ENCODE assay signal across 16 cellular contexts in genomic region chr13:45168555-45168930, GRCh38. TPM values are rescaled to one million over a fixed set of nuclear protein-coding genes. Genes with fewer than 3 reads are reported as not detected.
DNase-seq lines count a peak whose midpoint lies in the region; ATAC-seq and TF ChIP-seq lines count a peak whose summit lies in the region.
"Had no signal": no experiment of that assay in that cellular context is flagged by ENCODE, and none has a peak within 500 bp of the region (broad histone marks: within the 10 kb centered on the region; RNA-seq: fewer than 3 reads in every experiment).

No MANE protein-coding gene starts in this region.

- no peak for TF ChIP-seq RAD21 in IMR-90 (IDR thresholded peaks at IDR 0.05; ENCODE audit: low read length)

- H2BK15ac ChIP-seq in IMR-90 (ENCODE audit: low read depth, low read length): no peak overlapping the region

- no peak overlapping the region for H3K56ac ChIP-seq in IMR-90 (ENCODE audit: extremely low read depth, insufficient read depth, low read length)

- BruUV-seq in IMR-90 (replicated peaks; lab: Mats Ljungman, UMichigan): no TSS peak

- H3K27me3 ChIP-seq in IMR-90 (ENCODE audit: control insufficient read depth, insufficient read depth, low read length) (no peaks in the 10 kb centered on the region), esophagus squamous epithelium (no peaks in the 10 kb centered on the region), suprapubic skin (no peaks in the 10 kb centered on the region)

- H4K91ac ChIP-seq in IMR-90 (ENCODE audit: insufficient read depth, low read depth, low read length): no peak overlapping the region

- peak overlapping the region; percentile 81; the same call in 1 of the 2 replicates for H4K5ac ChIP-seq in IMR-90 (ENCODE audit: low read depth, low read length)

- CTCF ChIA-PET in IMR-90 (lab: Yijun Ruan, JAX): no interaction called here

- peak overlapping the region; percentile 38 for H2BK5ac ChIP-seq in IMR-90 (ENCODE audit: low read depth, low read length, poor library complexity, severe bottlenecking)

- H3K4me2 ChIP-seq in IMR-90 (ENCODE audit: low read depth, low read length): no peak overlapping the region

- H3K18ac ChIP-seq in IMR-90 (ENCODE audit: low read depth, low read length): peak overlapping the region; percentile 80

- H4K20me1 ChIP-seq in IMR-90 (ENCODE audit: insufficient read depth, low read length): peaks cover 2% of the 10 kb centered on the region; the same call in 1 of the 2 replicates

- H3K9ac ChIP-seq in IMR-90 (ENCODE audit: low read depth, low read length): no peak overlapping the region

- no peak for TF ChIP-seq CTCF in IMR-90 (conservative IDR thresholded peaks at IDR 0.05; ENCODE audit: low read depth, low read length)
- no peak for TF ChIP-seq CTCF in VCaP (conservative IDR thresholded peaks at IDR 0.05)
- no peak for TF ChIP-seq CTCF in esophagus squamous epithelium (IDR thresholded peaks at IDR 0.05)
- TF ChIP-seq CTCF in suprapubic skin (IDR thresholded peaks at IDR 0.05): no peak

- TF ChIP-seq POLR2A in IMR-90 (IDR thresholded peaks at IDR 0.05; ENCODE audit: low read depth, low read length): no peak
- no peak for TF ChIP-seq POLR2A in esophagus squamous epithelium (IDR thresholded peaks at IDR 0.05)
- TF ChIP-seq POLR2A in suprapubic skin (IDR thresholded peaks at IDR 0.05): no peak

- no peak overlapping the region for H2AK9ac ChIP-seq in IMR-90 (replicated peaks; ENCODE audit: low read depth, low read length, poor library complexity)

- H3K4me3 ChIP-seq in IMR-90 (ENCODE audit: insufficient read depth, low read depth, low read length): no peak overlapping the region
- H3K4me3 ChIP-seq in esophagus squamous epithelium: no peak overlapping the region
- no peak overlapping the region for H3K4me3 ChIP-seq in suprapubic skin

- peak overlapping the region in 1 of 2 experiments; percentile 37; a peak in 1 of 4 replicates for H4K8ac ChIP-seq in IMR-90 (ENCODE audit: low read depth in 2 of 2, low read length in 2 of 2)

- DNase-seq in IMR-90 (no peak), esophagus squamous epithelium (lab: John Stamatoyannopoulos, UW) (no peak), suprapubic skin (ENCODE audit: low spot score in 2 of 2) (no peak), globus pallidus (ENCODE audit: low spot score) (no peak), NCI-H1092 (lab: John Stamatoyannopoulos, UW) (no peak)
- DNase-seq: ACHN; CD4-positive, alpha-beta T cell; DND-41; NCI-H1417 treated with DMSO at 0.1 percent for 48 hours; NCI-H510A treated with DMSO at 0.1 percent for 48 hours had no signal

- in situ Hi-C loops in IMR-90 (cut with MboI; ENCODE audit: low sequenced_read_pairs): no loop called here

- POLR2A ChIA-PET in IMR-90 (lab: Charles Lee; ENCODE audit: unreplicated experiment): no interaction called here

- peaks cover 22 to 55% of the 10 kb centered on the region in 2 experiments for H3K79me1 ChIP-seq in IMR-90 (ENCODE audit: low read depth in 1 of 2, low read length in 2 of 2)

- H3K36me3 ChIP-seq in IMR-90 (ENCODE audit: control insufficient read depth, insufficient read depth, low read length) (peaks cover 2% of the 10 kb centered on the region; the same call in 1 of the 2 replicates), esophagus squamous epithelium (peaks cover 0 to 16% (median 0%) of the 10 kb centered on the region in 3 donors), suprapubic skin (no peaks in the 10 kb centered on the region)

- H3K27ac ChIP-seq in IMR-90 (ENCODE audit: insufficient read depth, low read length) (no peak overlapping the region), VCaP (peak overlapping the region; percentile 27; the same call in 1 of the 2 replicates), esophagus squamous epithelium (peak overlapping the region; percentile 47 to 58 (median 56)), suprapubic skin (peak overlapping the region; percentile 40)

- no peak for ATAC-seq in IMR-90 (ENCODE audit: low read depth)
- no peak for ATAC-seq in HG02973 (IDR thresholded peaks at IDR 0.05; ENCODE audit: unreplicated experiment)

- no peak overlapping the region for H2BK120ac ChIP-seq in IMR-90 (ENCODE audit: low read depth, low read length)

- H2AK5ac ChIP-seq in IMR-90 (ENCODE audit: low read depth, low read length): peak overlapping the region; percentile 73; the same call in 1 of the 2 replicates

- no peak overlapping the region for H2BK20ac ChIP-seq in IMR-90 (ENCODE audit: low read depth, low read length)

- H3K9me1 ChIP-seq in IMR-90 (ENCODE audit: insufficient read depth, low read length): peaks cover 16% of the 10 kb centered on the region

- H3K4ac ChIP-seq in IMR-90 (ENCODE audit: low read depth, low read length): no peak overlapping the region; the same call in 1 of the 2 replicates

- intact Hi-C loops in IMR-90 (cut with micrococcal nuclease) (no loop called here), esophagus squamous epithelium (cut with DNase I) (no loop called here)

- no peak overlapping the region for H3K14ac ChIP-seq in IMR-90 (replicated peaks; ENCODE audit: low read depth, low read length)

- dilution Hi-C loops in IMR-90 (cut with HindIII; ENCODE audit: low sequenced_read_pairs, unreplicated experiment): no loop called here

- H3K23ac ChIP-seq in IMR-90 (ENCODE audit: low read depth, low read length): no peak overlapping the region

- peaks cover 7% of the 10 kb centered on the region; the same call in 1 of the 2 replicates for H3K4me1 ChIP-seq in IMR-90 (ENCODE audit: control insufficient read depth, insufficient read depth, low read length)
- H3K4me1 ChIP-seq in esophagus squamous epithelium: peaks cover 0 to 18% (median 5%) of the 10 kb centered on the region in 3 donors
- H3K4me1 ChIP-seq in suprapubic skin: peaks cover 10% of the 10 kb centered on the region

- H2AFZ ChIP-seq in IMR-90 (replicated peaks; ENCODE audit: low read length, poor library complexity): no peak overlapping the region

- TF ChIP-seq EP300 in suprapubic skin (IDR thresholded peaks at IDR 0.05): no peak

- no peaks in the 10 kb centered on the region for H3K9me3 ChIP-seq in IMR-90 (ENCODE audit: control insufficient read depth, insufficient read depth, low read length)
- no peaks in the 10 kb centered on the region for H3K9me3 ChIP-seq in esophagus squamous epithelium
- H3K9me3 ChIP-seq in suprapubic skin: no peaks in the 10 kb centered on the region

- no CpG with 5 or more reads among the region's 2 CpGs for WGBS in IMR-90 (ENCODE audit: extremely low coverage in 2 of 2, insufficient read length in 1 of 2), 2 experiments
- WGBS in esophagus squamous epithelium, 2 donors: 21 to 52% methylated on average over 2 of the region's 2 CpGs
- 42% methylated on average over 2 of the region's 2 CpGs for WGBS in suprapubic skin

TF ChIP-seq in IMR-90, 13 proteins besides CTCF, POLR2A, EP300 and RAD21:
- TF ChIP-seq NFE2L2 (IDR thresholded peaks at IDR 0.05; ENCODE audit: low read depth, low read length) (no peak), ELK1 (IDR thresholded peaks at IDR 0.05; ENCODE audit: borderline replicate concordance, low read depth, low read length) (no peak), RCOR1 (IDR thresholded peaks at IDR 0.05; ENCODE audit: insufficient replicate concordance, low read length) (no peak), MAZ (IDR thresholded peaks at IDR 0.05; ENCODE audit: borderline replicate concordance, low read depth, low read length) (no peak), CHD1 (IDR thresholded peaks at IDR 0.05; ENCODE audit: low read depth, low read length) (no peak), SMC3 (IDR thresholded peaks at IDR 0.05; ENCODE audit: low read depth, low read length) (no peak), CEBPB (IDR thresholded peaks at IDR 0.05; ENCODE audit: low read depth, low read length) (no peak)
TF ChIP-seq in IMR-90: peak in this region for 0.

RNA-seq across cellular contexts. Expression of gene KCTD4, which starts 32.3 kb away (rescaled TPM):
- total RNA-seq in IMR-90 (2012; rRNA removed): 0.56 and 0.72 TPM in 2 replicates
- polyA plus RNA-seq in IMR-90 (2012; rRNA removed): 0.40 and 0.53 TPM in 2 replicates
- polyA plus RNA-seq in IMR-90 (2012; cell fraction: cytosol; rRNA removed): 0.05 and 0.08 TPM in 2 replicates
- polyA plus RNA-seq in IMR-90 (2012; cell fraction: nucleus; rRNA removed; ENCODE audit: low replicate concordance): 0.03 and 0.25 TPM in 2 replicates
- not detected for total RNA-seq in esophagus squamous epithelium
- 1 to 10 TPM in 3 of 4 donors, under 1 TPM in 1; 0.89 to 3.5 (median 2.2) TPM for total RNA-seq in suprapubic skin
- total RNA-seq: Calu3; CD4-positive, alpha-beta T cell; H4; LHCN-M2 had no signal
- polyA plus RNA-seq: IgD-negative memory B cell had no signal

RNA-seq across cellular contexts. Expression of gene GTF2F2, which starts 48.2 kb away (rescaled TPM):
- total RNA-seq in IMR-90 (2012; rRNA removed) (16.5 and 35.6 TPM in 2 replicates), esophagus squamous epithelium (10 to 100 TPM in 3 of 4 donors, 1 to 10 TPM in 1; 9.4 to 23.3 (median 19.6) TPM), suprapubic skin (10 to 100 TPM; 24.5 to 35.0 (median 30.5) TPM)
- polyA plus RNA-seq in IMR-90 (2012; rRNA removed): 19.2 and 21.0 TPM in 2 replicates
- 5.5 and 7.9 TPM in 2 replicates for polyA plus RNA-seq in IMR-90 (2012; cell fraction: cytosol; rRNA removed)
- 2.6 and 9.0 TPM in 2 replicates for polyA plus RNA-seq in IMR-90 (2012; cell fraction: nucleus; rRNA removed; ENCODE audit: low replicate concordance)
